In the genomic region with DNA sequence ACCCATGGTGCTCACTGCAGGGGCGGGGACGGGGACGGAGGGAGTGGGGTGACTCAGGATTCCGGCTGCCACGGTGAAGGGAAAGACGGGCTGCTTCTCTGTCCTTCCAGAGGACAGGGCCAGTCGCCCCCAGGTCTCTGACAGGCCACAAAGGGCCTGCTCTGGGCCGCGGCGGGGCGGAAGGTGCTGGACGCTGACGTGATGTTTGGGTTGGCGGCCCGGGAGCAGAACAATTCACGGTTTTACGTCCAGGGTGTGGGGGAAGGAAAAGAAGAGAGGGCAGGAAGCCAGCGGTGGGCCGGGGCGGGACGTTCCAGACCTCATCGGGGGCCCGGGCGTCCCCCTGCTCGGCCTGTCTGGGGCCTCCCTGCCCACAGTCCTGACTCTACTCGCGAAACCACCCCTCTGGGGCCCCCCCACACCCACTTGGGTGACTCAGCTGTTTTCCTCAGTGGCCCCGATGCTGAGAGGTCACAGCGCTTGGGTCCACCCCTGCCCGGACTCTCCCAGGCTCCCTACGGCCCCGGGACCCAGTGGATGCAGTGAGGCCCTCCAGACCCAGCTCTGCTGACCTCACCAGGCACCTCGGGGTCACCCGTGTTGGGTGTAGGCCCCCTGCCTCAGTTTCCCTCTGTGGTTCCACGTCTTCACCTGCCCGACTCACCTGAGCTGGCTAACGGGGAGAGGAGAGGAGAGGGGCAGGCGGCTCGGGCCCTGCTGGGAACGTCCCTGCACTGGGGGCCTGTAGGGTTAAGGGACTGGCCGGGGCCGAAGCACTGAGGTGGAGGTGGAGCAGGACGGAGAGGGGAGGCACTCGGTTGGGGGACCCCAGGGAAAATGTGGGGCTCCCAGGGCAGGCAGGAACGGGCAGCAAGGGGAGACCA, we compare ENCODE assay signal across 9 cellular contexts. TPM values are rescaled to one million over a fixed set of nuclear protein-coding genes. Genes with fewer than 3 reads are reported as not detected.
A peak's percentile ranks its signal among the peaks of the same experiment; 100 is the strongest.
DNase-seq lines count a peak whose midpoint lies in the region; ATAC-seq and TF ChIP-seq lines count a peak whose summit lies in the region.
"Had no signal": no experiment of that assay in that cellular context is flagged by ENCODE, and none has a peak within 500 bp of the region (broad histone marks: within the 10 kb centered on the region; RNA-seq: fewer than 3 reads in every experiment).

No MANE protein-coding gene starts in this region.

- peak; percentile 34 for ATAC-seq in memory B cell (ENCODE audit: low read depth)
- ATAC-seq in stimulated activated naive B cell treated with anti-CD40 and anti-IgM and Interleukin-4, amounts not matched to agents 10 μg/mL and 1 μg/mL and 100 μg/mL, for 72 hours (replicated peaks): peak; percentile 66 to 67

- POLR2A ChIA-PET in HEK293T (lab: Yijun Ruan, JAX): no interaction called here

- H3K9me3 Mint-ChIP-seq in activated CD4-positive, alpha-beta T cell treated with anti-CD3 and anti-CD28 coated beads, Interleukin-2, amount 10 ng/mL, durations not matched to agents 24 days and 14 days: no peaks in the 10 kb centered on the region
- H3K9me3 Mint-ChIP-seq in memory B cell: no peaks in the 10 kb centered on the region
- no peaks in the 10 kb centered on the region for H3K9me3 Mint-ChIP-seq in stimulated activated naive B cell treated with anti-CD40 and anti-IgM and Interleukin-4, amounts not matched to agents 10 μg/mL and 1 μg/mL and 100 μg/mL, for 72 hours
- H3K9me3 Mint-ChIP-seq: T-helper 1 cell treated with Interleukin-12 subunit alpha and Interleukin-12 subunit beta and Interleukin-4 antibody, amounts not matched to agents 30 μg/mL and 1 μg/mL, for 36 hours had no signal

- H3K4me3 ChIP-seq in brain microvascular endothelial cell (ENCODE audit: low read depth, low read length): no peak overlapping the region

- H3K27me3 Mint-ChIP-seq in activated CD4-positive, alpha-beta T cell treated with anti-CD3 and anti-CD28 coated beads, Interleukin-2, amount 10 ng/mL, durations not matched to agents 24 days and 14 days: no peaks in the 10 kb centered on the region
- peaks cover 2% of the 10 kb centered on the region for H3K27me3 Mint-ChIP-seq in memory B cell
- H3K27me3 Mint-ChIP-seq in stimulated activated naive B cell treated with anti-CD40 and anti-IgM and Interleukin-4, amounts not matched to agents 10 μg/mL and 1 μg/mL and 100 μg/mL, for 72 hours: peaks cover 0 to 6% of the 10 kb centered on the region in 2 donors

- TF ChIP-seq CTCF in brain microvascular endothelial cell (IDR thresholded peaks at IDR 0.05; ENCODE audit: low read depth, low read length, missing control alignments): no peak

- H3K27ac Mint-ChIP-seq in activated CD4-positive, alpha-beta T cell treated with anti-CD3 and anti-CD28 coated beads, Interleukin-2, amount 10 ng/mL, durations not matched to agents 24 days and 14 days: peak overlapping the region; percentile 56
- no peak overlapping the region for H3K27ac Mint-ChIP-seq in memory B cell
- peak overlapping the region; percentile 91 for H3K27ac Mint-ChIP-seq in stimulated activated naive B cell treated with anti-CD40 and anti-IgM and Interleukin-4, amounts not matched to agents 10 μg/mL and 1 μg/mL and 100 μg/mL, for 72 hours
- H3K27ac Mint-ChIP-seq: T-helper 1 cell treated with Interleukin-12 subunit alpha and Interleukin-12 subunit beta and Interleukin-4 antibody, amounts not matched to agents 30 μg/mL and 1 μg/mL, for 36 hours had no signal

- peak overlapping the region; percentile 49 for H3K4me3 Mint-ChIP-seq in activated CD4-positive, alpha-beta T cell treated with anti-CD3 and anti-CD28 coated beads, Interleukin-2, amount 10 ng/mL, durations not matched to agents 24 days and 14 days
- H3K4me3 Mint-ChIP-seq in memory B cell: peak overlapping the region; percentile 71
- H3K4me3 Mint-ChIP-seq in stimulated activated naive B cell treated with anti-CD40 and anti-IgM and Interleukin-4, amounts not matched to agents 10 μg/mL and 1 μg/mL and 100 μg/mL, for 72 hours: peak overlapping the region; percentile 82
- H3K4me3 Mint-ChIP-seq: T-helper 1 cell treated with Interleukin-12 subunit alpha and Interleukin-12 subunit beta and Interleukin-4 antibody, amounts not matched to agents 30 μg/mL and 1 μg/mL, for 36 hours had no signal

- peaks cover 7% of the 10 kb centered on the region for H3K4me1 Mint-ChIP-seq in activated CD4-positive, alpha-beta T cell treated with anti-CD3 and anti-CD28 coated beads, Interleukin-2, amount 10 ng/mL, durations not matched to agents 24 days and 14 days
- H3K4me1 Mint-ChIP-seq in memory B cell: peaks cover 19% of the 10 kb centered on the region
- H3K4me1 Mint-ChIP-seq in stimulated activated naive B cell treated with anti-CD40 and anti-IgM and Interleukin-4, amounts not matched to agents 10 μg/mL and 1 μg/mL and 100 μg/mL, for 72 hours: peaks cover 38 to 39% of the 10 kb centered on the region in 2 donors

- peak overlapping the region; percentile 79 for H3K27ac ChIP-seq in brain microvascular endothelial cell

- DNase-seq in activated CD4-positive, alpha-beta T cell treated with anti-CD3 and anti-CD28 coated beads, Interleukin-2, amount 10 ng/mL, durations not matched to agents 24 days and 14 days: peak; percentile 65
- no peak for DNase-seq in activated CD4-positive, alpha-beta T cell treated with anti-CD3 and anti-CD28 coated beads for 4 hours
- DNase-seq in brain microvascular endothelial cell (peak; percentile 56), memory B cell (ENCODE audit: low spot score in 2 of 2) (no peak), NCI-H128 (lab: John Stamatoyannopoulos, UW; ENCODE audit: unreplicated experiment) (no peak), germinal center (ENCODE audit: low spot score) (no peak), HEK293T (ENCODE audit: extremely low spot score) (no peak)
- peak; percentile 39 for DNase-seq in stimulated activated naive B cell treated with anti-CD40 and anti-IgM and Interleukin-4, amounts not matched to agents 10 μg/mL and 1 μg/mL and 100 μg/mL, for 72 hours

- CTCF ChIA-PET in HEK293T (lab: Yijun Ruan, JAX): no interaction called here

- no peaks in the 10 kb centered on the region for H3K27me3 ChIP-seq in brain microvascular endothelial cell (replicated peaks)

- intact Hi-C loops in activated CD4-positive, alpha-beta T cell treated with anti-CD3 and anti-CD28 coated beads, Interleukin-2, amount 10 ng/mL, durations not matched to agents 24 days and 14 days (cut with micrococcal nuclease): loop anchor here (2.0 kb wide), 1 partner anchor 20 kb away; no protein-coding TSS in a partner anchor

- H3K36me3 Mint-ChIP-seq in activated CD4-positive, alpha-beta T cell treated with anti-CD3 and anti-CD28 coated beads, Interleukin-2, amount 10 ng/mL, durations not matched to agents 24 days and 14 days (ENCODE audit: low read depth): peaks cover 7% of the 10 kb centered on the region
- H3K36me3 Mint-ChIP-seq in memory B cell: peaks cover 16% of the 10 kb centered on the region
- H3K36me3 Mint-ChIP-seq in stimulated activated naive B cell treated with anti-CD40 and anti-IgM and Interleukin-4, amounts not matched to agents 10 μg/mL and 1 μg/mL and 100 μg/mL, for 72 hours: peaks cover 13 to 41% of the 10 kb centered on the region in 2 donors

- in situ Hi-C loops in brain microvascular endothelial cell (cut with HindIII; ENCODE audit: low pct_ligation_motif_present, low sequenced_read_pairs): no loop called here

- H3K36me3 ChIP-seq in brain microvascular endothelial cell (replicated peaks): peaks cover 5% of the 10 kb centered on the region

TF ChIP-seq in HEK293T, 16 proteins besides CTCF, POLR2A, EP300 and RAD21:
- TF ChIP-seq LEF1 (IDR thresholded peaks at IDR 0.05; ENCODE audit: borderline replicate concordance) (no peak), FOXM1 (IDR thresholded peaks at IDR 0.05; ENCODE audit: borderline replicate concordance) (no peak), TARDBP (IDR thresholded peaks at IDR 0.05) (no peak), NFRKB (IDR thresholded peaks at IDR 0.05) (no peak)

RNA-seq across cellular contexts. Expression of a gene that starts 29.2 kb away (rescaled TPM):
- 21.4 and 22.5 TPM in 2 replicates for total RNA-seq in activated CD4-positive, alpha-beta T cell treated with anti-CD3 and anti-CD28 coated beads, Interleukin-2, amount 10 ng/mL, durations not matched to agents 24 days and 14 days

RNA-seq across cellular contexts. Expression of a gene that starts 37.1 kb away (rescaled TPM):
- total RNA-seq in activated CD4-positive, alpha-beta T cell treated with anti-CD3 and anti-CD28 coated beads, Interleukin-2, amount 10 ng/mL, durations not matched to agents 24 days and 14 days: 0.09 TPM in 1 of 2 replicates, not detected in the other

RNA-seq across cellular contexts. Expression of a gene that starts 44.4 kb away (rescaled TPM):
- total RNA-seq in activated CD4-positive, alpha-beta T cell treated with anti-CD3 and anti-CD28 coated beads, Interleukin-2, amount 10 ng/mL, durations not matched to agents 24 days and 14 days: 37.4 and 39.6 TPM in 2 replicates

Comparison
In these comparisons a context has a peak if more than half of its experiments do, and no peak if none do; other contexts are left out.
1. DNase-seq: peak in activated CD4-positive, alpha-beta T cell treated with anti-CD3 and anti-CD28 coated beads, Interleukin-2, amount 10 ng/mL, durations not matched to agents 24 days and 14 days (single experiment), brain microvascular endothelial cell (single experiment) and stimulated activated naive B cell treated with anti-CD40 and anti-IgM and Interleukin-4, amounts not matched to agents 10 μg/mL and 1 μg/mL and 100 μg/mL, for 72 hours (single experiment); none in activated CD4-positive, alpha-beta T cell treated with anti-CD3 and anti-CD28 coated beads for 4 hours (0 of 2), memory B cell (0 of 2), NCI-H128 (single experiment), germinal center (single experiment) and HEK293T (single experiment).
2. Peak in every context shown above with its lines, with median percentiles within 50 percentile points of each other: H3K4me3 Mint-ChIP-seq.